1 cellular context compared by ENCODE assay signal in the genomic region with DNA sequence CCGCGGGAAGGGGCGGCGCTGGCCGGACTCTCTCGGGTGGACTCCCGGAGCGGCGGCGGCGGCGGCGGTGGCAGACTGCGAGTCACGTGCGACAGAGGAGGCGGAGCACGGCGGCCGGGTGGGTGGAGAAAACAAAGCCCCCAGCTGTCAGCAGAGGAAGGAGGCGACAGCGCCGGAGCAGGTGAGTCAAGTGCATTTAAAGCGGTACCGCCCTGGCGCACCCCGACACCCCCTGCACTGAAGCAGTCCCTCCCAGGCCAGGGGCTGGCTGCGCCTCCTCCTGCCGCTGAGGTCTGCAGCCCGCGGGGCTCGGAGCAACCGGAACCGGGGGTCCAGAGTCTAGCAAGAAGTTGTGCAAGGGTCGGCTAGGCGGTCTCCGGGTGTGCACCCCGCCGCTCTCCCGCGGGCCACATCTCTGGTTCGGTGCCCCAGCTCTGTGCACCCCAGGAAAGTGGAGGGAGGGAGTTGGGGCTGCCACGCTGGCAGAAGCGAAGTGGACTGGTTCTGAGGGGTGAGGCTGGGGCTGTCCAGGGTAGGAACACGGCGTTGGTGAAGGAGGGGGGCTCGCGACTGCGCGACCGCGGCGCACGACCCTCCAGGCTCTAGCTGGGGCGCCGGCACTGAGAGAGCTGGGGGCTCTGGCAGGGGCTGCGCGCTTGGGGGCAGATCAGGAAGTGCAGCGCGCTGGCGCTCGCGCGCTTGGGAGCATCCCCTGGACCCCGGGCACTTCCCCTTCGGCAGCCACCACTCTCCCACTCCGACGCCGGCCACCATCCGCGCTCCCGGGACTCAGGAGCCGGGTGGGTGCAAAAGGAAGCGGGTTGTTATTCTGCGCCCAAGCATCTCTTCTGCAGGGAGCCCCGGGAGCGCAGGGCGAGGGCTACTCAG.
TF ChIP-seq lines count a peak whose summit lies in the region.

No MANE protein-coding gene starts in this region.

TF ChIP-seq in K562, 482 proteins besides CTCF, POLR2A, EP300 and RAD21 (continued from another document and continues in another):
- TF ChIP-seq, protein P1, sequence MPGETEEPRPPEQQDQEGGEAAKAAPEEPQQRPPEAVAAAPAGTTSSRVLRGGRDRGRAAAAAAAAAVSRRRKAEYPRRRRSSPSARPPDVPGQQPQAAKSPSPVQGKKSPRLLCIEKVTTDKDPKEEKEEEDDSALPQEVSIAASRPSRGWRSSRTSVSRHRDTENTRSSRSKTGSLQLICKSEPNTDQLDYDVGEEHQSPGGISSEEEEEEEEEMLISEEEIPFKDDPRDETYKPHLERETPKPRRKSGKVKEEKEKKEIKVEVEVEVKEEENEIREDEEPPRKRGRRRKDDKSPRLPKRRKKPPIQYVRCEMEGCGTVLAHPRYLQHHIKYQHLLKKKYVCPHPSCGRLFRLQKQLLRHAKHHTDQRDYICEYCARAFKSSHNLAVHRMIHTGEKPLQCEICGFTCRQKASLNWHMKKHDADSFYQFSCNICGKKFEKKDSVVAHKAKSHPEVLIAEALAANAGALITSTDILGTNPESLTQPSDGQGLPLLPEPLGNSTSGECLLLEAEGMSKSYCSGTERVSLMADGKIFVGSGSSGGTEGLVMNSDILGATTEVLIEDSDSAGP (CRISPR knock-in tag; IDR thresholded peaks at IDR 0.05) = peak; percentile 93
- TF ChIP-seq, protein P2, sequence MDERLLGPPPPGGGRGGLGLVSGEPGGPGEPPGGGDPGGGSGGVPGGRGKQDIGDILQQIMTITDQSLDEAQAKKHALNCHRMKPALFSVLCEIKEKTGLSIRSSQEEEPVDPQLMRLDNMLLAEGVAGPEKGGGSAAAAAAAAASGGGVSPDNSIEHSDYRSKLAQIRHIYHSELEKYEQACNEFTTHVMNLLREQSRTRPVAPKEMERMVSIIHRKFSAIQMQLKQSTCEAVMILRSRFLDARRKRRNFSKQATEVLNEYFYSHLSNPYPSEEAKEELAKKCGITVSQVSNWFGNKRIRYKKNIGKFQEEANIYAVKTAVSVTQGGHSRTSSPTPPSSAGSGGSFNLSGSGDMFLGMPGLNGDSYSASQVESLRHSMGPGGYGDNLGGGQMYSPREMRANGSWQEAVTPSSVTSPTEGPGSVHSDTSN (CRISPR knock-in tag; IDR thresholded peaks at IDR 0.05; ENCODE audit: low read depth) = no peak
- TF ChIP-seq, protein P2 (tag; conservative IDR thresholded peaks at IDR 0.05; ENCODE audit: low read depth) = no peak
- no peak for TF ChIP-seq ZNF707 (CRISPR knock-in tag; conservative IDR thresholded peaks at IDR 0.05)
- TF ChIP-seq, protein P3, sequence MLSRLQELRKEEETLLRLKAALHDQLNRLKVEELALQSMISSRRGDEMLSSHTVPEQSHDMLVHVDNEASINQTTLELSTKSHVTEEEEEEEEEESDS (CRISPR knock-in tag; IDR thresholded peaks at IDR 0.05) = no peak
- no peak for TF ChIP-seq CHCHD3 (CRISPR knock-in tag; IDR thresholded peaks at IDR 0.05)
- TF ChIP-seq CREM (IDR thresholded peaks at IDR 0.05; ENCODE audit: low read depth) = no peak
- no peak for TF ChIP-seq ZNF586 (CRISPR knock-in tag; conservative IDR thresholded peaks at IDR 0.05)
- TF ChIP-seq MED1 (CRISPR knock-in tag; IDR thresholded peaks at IDR 0.05; ENCODE audit: borderline replicate concordance) = no peak
- TF ChIP-seq, protein P4, sequence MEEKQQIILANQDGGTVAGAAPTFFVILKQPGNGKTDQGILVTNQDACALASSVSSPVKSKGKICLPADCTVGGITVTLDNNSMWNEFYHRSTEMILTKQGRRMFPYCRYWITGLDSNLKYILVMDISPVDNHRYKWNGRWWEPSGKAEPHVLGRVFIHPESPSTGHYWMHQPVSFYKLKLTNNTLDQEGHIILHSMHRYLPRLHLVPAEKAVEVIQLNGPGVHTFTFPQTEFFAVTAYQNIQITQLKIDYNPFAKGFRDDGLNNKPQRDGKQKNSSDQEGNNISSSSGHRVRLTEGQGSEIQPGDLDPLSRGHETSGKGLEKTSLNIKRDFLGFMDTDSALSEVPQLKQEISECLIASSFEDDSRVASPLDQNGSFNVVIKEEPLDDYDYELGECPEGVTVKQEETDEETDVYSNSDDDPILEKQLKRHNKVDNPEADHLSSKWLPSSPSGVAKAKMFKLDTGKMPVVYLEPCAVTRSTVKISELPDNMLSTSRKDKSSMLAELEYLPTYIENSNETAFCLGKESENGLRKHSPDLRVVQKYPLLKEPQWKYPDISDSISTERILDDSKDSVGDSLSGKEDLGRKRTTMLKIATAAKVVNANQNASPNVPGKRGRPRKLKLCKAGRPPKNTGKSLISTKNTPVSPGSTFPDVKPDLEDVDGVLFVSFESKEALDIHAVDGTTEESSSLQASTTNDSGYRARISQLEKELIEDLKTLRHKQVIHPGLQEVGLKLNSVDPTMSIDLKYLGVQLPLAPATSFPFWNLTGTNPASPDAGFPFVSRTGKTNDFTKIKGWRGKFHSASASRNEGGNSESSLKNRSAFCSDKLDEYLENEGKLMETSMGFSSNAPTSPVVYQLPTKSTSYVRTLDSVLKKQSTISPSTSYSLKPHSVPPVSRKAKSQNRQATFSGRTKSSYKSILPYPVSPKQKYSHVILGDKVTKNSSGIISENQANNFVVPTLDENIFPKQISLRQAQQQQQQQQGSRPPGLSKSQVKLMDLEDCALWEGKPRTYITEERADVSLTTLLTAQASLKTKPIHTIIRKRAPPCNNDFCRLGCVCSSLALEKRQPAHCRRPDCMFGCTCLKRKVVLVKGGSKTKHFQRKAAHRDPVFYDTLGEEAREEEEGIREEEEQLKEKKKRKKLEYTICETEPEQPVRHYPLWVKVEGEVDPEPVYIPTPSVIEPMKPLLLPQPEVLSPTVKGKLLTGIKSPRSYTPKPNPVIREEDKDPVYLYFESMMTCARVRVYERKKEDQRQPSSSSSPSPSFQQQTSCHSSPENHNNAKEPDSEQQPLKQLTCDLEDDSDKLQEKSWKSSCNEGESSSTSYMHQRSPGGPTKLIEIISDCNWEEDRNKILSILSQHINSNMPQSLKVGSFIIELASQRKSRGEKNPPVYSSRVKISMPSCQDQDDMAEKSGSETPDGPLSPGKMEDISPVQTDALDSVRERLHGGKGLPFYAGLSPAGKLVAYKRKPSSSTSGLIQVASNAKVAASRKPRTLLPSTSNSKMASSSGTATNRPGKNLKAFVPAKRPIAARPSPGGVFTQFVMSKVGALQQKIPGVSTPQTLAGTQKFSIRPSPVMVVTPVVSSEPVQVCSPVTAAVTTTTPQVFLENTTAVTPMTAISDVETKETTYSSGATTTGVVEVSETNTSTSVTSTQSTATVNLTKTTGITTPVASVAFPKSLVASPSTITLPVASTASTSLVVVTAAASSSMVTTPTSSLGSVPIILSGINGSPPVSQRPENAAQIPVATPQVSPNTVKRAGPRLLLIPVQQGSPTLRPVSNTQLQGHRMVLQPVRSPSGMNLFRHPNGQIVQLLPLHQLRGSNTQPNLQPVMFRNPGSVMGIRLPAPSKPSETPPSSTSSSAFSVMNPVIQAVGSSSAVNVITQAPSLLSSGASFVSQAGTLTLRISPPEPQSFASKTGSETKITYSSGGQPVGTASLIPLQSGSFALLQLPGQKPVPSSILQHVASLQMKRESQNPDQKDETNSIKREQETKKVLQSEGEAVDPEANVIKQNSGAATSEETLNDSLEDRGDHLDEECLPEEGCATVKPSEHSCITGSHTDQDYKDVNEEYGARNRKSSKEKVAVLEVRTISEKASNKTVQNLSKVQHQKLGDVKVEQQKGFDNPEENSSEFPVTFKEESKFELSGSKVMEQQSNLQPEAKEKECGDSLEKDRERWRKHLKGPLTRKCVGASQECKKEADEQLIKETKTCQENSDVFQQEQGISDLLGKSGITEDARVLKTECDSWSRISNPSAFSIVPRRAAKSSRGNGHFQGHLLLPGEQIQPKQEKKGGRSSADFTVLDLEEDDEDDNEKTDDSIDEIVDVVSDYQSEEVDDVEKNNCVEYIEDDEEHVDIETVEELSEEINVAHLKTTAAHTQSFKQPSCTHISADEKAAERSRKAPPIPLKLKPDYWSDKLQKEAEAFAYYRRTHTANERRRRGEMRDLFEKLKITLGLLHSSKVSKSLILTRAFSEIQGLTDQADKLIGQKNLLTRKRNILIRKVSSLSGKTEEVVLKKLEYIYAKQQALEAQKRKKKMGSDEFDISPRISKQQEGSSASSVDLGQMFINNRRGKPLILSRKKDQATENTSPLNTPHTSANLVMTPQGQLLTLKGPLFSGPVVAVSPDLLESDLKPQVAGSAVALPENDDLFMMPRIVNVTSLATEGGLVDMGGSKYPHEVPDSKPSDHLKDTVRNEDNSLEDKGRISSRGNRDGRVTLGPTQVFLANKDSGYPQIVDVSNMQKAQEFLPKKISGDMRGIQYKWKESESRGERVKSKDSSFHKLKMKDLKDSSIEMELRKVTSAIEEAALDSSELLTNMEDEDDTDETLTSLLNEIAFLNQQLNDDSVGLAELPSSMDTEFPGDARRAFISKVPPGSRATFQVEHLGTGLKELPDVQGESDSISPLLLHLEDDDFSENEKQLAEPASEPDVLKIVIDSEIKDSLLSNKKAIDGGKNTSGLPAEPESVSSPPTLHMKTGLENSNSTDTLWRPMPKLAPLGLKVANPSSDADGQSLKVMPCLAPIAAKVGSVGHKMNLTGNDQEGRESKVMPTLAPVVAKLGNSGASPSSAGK (IDR thresholded peaks at IDR 0.05) = no peak
- no peak for TF ChIP-seq FOXP1 (CRISPR knock-in tag; IDR thresholded peaks at IDR 0.05)
- peak; percentile 62; the same call in 1 of the 2 replicates for TF ChIP-seq TOE1 (IDR thresholded peaks at IDR 0.05; ENCODE audit: borderline replicate concordance)
- TF ChIP-seq TOE1 (CRISPR knock-in tag; IDR thresholded peaks at IDR 0.05; ENCODE audit: borderline replicate concordance, low read depth) = no peak
- TF ChIP-seq, protein P5, sequence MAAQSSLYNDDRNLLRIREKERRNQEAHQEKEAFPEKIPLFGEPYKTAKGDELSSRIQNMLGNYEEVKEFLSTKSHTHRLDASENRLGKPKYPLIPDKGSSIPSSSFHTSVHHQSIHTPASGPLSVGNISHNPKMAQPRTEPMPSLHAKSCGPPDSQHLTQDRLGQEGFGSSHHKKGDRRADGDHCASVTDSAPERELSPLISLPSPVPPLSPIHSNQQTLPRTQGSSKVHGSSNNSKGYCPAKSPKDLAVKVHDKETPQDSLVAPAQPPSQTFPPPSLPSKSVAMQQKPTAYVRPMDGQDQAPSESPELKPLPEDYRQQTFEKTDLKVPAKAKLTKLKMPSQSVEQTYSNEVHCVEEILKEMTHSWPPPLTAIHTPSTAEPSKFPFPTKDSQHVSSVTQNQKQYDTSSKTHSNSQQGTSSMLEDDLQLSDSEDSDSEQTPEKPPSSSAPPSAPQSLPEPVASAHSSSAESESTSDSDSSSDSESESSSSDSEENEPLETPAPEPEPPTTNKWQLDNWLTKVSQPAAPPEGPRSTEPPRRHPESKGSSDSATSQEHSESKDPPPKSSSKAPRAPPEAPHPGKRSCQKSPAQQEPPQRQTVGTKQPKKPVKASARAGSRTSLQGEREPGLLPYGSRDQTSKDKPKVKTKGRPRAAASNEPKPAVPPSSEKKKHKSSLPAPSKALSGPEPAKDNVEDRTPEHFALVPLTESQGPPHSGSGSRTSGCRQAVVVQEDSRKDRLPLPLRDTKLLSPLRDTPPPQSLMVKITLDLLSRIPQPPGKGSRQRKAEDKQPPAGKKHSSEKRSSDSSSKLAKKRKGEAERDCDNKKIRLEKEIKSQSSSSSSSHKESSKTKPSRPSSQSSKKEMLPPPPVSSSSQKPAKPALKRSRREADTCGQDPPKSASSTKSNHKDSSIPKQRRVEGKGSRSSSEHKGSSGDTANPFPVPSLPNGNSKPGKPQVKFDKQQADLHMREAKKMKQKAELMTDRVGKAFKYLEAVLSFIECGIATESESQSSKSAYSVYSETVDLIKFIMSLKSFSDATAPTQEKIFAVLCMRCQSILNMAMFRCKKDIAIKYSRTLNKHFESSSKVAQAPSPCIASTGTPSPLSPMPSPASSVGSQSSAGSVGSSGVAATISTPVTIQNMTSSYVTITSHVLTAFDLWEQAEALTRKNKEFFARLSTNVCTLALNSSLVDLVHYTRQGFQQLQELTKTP (IDR thresholded peaks at IDR 0.05; ENCODE audit: low read depth in 1 of 2, partially characterized antibody in 2 of 2) = no peak
- 0 out of 4 replicates have a peak, but pooled peaks of 1 of the 2 experiments have one; percentile 37 for TF ChIP-seq FOXA3 (CRISPR knock-in tag; conservative IDR thresholded peaks at IDR 0.05 in 1 of 2, IDR thresholded peaks at IDR 0.05 in 1 of 2)
- TF ChIP-seq ZNF695 (CRISPR knock-in tag; IDR thresholded peaks at IDR 0.05) = no peak
- TF ChIP-seq HDAC3 (IDR thresholded peaks at IDR 0.05; ENCODE audit: borderline replicate concordance, partially characterized antibody) = no peak
- TF ChIP-seq ZFP1 (CRISPR knock-in tag; IDR thresholded peaks at IDR 0.05) = no peak
- TF ChIP-seq MTA2 (IDR thresholded peaks at IDR 0.05; ENCODE audit: low read depth) = no peak
- TF ChIP-seq PML (IDR thresholded peaks at IDR 0.05; ENCODE audit: low read length) = no peak
- TF ChIP-seq HDGF (IDR thresholded peaks at IDR 0.05) = no peak
- TF ChIP-seq, protein P6, sequence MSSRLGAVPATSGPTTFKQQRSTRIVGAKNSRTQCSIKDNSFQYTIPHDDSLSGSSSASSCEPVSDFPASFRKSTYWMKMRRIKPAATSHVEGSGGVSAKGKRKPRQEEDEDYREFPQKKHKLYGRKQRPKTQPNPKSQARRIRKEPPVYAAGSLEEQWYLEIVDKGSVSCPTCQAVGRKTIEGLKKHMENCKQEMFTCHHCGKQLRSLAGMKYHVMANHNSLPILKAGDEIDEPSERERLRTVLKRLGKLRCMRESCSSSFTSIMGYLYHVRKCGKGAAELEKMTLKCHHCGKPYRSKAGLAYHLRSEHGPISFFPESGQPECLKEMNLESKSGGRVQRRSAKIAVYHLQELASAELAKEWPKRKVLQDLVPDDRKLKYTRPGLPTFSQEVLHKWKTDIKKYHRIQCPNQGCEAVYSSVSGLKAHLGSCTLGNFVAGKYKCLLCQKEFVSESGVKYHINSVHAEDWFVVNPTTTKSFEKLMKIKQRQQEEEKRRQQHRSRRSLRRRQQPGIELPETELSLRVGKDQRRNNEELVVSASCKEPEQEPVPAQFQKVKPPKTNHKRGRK (tag; IDR thresholded peaks at IDR 0.05) = no peak
- no peak for TF ChIP-seq CHD2 (IDR thresholded peaks at IDR 0.05; ENCODE audit: low read depth, low read length)
- TF ChIP-seq, protein P7, sequence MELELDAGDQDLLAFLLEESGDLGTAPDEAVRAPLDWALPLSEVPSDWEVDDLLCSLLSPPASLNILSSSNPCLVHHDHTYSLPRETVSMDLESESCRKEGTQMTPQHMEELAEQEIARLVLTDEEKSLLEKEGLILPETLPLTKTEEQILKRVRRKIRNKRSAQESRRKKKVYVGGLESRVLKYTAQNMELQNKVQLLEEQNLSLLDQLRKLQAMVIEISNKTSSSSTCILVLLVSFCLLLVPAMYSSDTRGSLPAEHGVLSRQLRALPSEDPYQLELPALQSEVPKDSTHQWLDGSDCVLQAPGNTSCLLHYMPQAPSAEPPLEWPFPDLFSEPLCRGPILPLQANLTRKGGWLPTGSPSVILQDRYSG (tag; conservative IDR thresholded peaks at IDR 0.05; ENCODE audit: low read depth) = no peak
- TF ChIP-seq, protein P8, sequence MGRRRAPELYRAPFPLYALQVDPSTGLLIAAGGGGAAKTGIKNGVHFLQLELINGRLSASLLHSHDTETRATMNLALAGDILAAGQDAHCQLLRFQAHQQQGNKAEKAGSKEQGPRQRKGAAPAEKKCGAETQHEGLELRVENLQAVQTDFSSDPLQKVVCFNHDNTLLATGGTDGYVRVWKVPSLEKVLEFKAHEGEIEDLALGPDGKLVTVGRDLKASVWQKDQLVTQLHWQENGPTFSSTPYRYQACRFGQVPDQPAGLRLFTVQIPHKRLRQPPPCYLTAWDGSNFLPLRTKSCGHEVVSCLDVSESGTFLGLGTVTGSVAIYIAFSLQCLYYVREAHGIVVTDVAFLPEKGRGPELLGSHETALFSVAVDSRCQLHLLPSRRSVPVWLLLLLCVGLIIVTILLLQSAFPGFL (CRISPR knock-in tag; IDR thresholded peaks at IDR 0.05) = no peak
- TF ChIP-seq ZNF311 (CRISPR knock-in tag; IDR thresholded peaks at IDR 0.05) = no peak
